In genomic region chr3:114299925-114300624, GRCh38 we compare ENCODE assay signal across 1 cellular context.
TF ChIP-seq lines count a peak whose summit lies in the region.

No MANE protein-coding gene starts in this region.

TF ChIP-seq in GM12878, 131 proteins besides CTCF, POLR2A, EP300 and RAD21 (continued from another document):
- TF ChIP-seq, protein P1, sequence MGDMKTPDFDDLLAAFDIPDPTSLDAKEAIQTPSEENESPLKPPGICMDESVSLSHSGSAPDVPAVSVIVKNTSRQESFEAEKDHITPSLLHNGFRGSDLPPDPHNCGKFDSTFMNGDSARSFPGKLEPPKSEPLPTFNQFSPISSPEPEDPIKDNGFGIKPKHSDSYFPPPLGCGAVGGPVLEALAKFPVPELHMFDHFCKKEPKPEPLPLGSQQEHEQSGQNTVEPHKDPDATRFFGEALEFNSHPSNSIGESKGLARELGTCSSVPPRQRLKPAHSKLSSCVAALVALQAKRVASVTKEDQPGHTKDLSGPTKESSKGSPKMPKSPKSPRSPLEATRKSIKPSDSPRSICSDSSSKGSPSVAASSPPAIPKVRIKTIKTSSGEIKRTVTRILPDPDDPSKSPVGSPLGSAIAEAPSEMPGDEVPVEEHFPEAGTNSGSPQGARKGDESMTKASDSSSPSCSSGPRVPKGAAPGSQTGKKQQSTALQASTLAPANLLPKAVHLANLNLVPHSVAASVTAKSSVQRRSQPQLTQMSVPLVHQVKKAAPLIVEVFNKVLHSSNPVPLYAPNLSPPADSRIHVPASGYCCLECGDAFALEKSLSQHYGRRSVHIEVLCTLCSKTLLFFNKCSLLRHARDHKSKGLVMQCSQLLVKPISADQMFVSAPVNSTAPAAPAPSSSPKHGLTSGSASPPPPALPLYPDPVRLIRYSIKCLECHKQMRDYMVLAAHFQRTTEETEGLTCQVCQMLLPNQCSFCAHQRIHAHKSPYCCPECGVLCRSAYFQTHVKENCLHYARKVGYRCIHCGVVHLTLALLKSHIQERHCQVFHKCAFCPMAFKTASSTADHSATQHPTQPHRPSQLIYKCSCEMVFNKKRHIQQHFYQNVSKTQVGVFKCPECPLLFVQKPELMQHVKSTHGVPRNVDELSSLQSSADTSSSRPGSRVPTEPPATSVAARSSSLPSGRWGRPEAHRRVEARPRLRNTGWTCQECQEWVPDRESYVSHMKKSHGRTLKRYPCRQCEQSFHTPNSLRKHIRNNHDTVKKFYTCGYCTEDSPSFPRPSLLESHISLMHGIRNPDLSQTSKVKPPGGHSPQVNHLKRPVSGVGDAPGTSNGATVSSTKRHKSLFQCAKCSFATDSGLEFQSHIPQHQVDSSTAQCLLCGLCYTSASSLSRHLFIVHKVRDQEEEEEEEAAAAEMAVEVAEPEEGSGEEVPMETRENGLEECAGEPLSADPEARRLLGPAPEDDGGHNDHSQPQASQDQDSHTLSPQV (IDR thresholded peaks at IDR 0.05) = no peak
- TF ChIP-seq ESRRA (IDR thresholded peaks at IDR 0.05; ENCODE audit: low read length) (no peak), ZNF384 (IDR thresholded peaks at IDR 0.05; ENCODE audit: borderline replicate concordance, low read depth, low read length) (peak; percentile 33; the same call in 1 of the 2 replicates), IKZF2 (IDR thresholded peaks at IDR 0.05) (peak in 1 of 2 experiments; percentile 12; a peak in 1 of 4 replicates), MLLT1 (IDR thresholded peaks at IDR 0.05) (no peak)
